20 cellular contexts compared by ENCODE assay signal in genomic region chr11:72989727-72990126, GRCh38.
A peak's percentile ranks its signal among the peaks of the same experiment; 100 is the strongest.
DNase-seq lines count a peak whose midpoint lies in the region; ATAC-seq and TF ChIP-seq lines count a peak whose summit lies in the region.
"Had no signal": no experiment of that assay in that cellular context is flagged by ENCODE, and none has a peak within 500 bp of the region (broad histone marks: within the 10 kb centered on the region; RNA-seq: fewer than 3 reads in every experiment).

No MANE protein-coding gene starts in this region.

- intact Hi-C loops in activated CD8-positive, alpha-beta T cell treated with anti-CD3 and anti-CD28 coated beads for 36 hours (cut with micrococcal nuclease), result no loop called here
- intact Hi-C loops in heart right ventricle (cut with DNase I), result no loop called here

- H3K27ac ChIP-seq in OCI-LY3 (ENCODE audit: low read length) (peak overlapping the region; percentile 24; the same call in 1 of the 2 replicates), heart right ventricle (peak overlapping the region in 5 of 10 donors; percentile 0 to 65 (median 51))
- H3K27ac ChIP-seq: esophagus squamous epithelium, parathyroid adenoma, SJSA1 had no signal

- peaks cover 3% of the 10 kb centered on the region for H3K4me1 Mint-ChIP-seq in activated CD8-positive, alpha-beta T cell treated with anti-CD3 and anti-CD28 coated beads, Interleukin-2, amount 10 ng/mL, durations not matched to agents 7 days and 5 days (ENCODE audit: low read depth)
- H3K4me1 Mint-ChIP-seq in activated CD8-positive, alpha-beta T cell treated with anti-CD3 and anti-CD28 coated beads for 36 hours (ENCODE audit: low read depth), result peaks cover 3% of the 10 kb centered on the region
- H3K4me1 Mint-ChIP-seq in stimulated activated naive B cell treated with anti-CD40 and anti-IgM and Interleukin-4, amounts not matched to agents 10 μg/mL and 1 μg/mL and 100 μg/mL, for 72 hours, result peaks cover 34 to 65% of the 10 kb centered on the region in 2 donors
- H3K4me1 Mint-ChIP-seq in chondrocyte (ENCODE audit: low read depth), result peaks cover 25% of the 10 kb centered on the region
- H3K4me1 Mint-ChIP-seq: activated naive CD4-positive, alpha-beta T cell treated with anti-CD3 and anti-CD28 coated beads, Interleukin-2, amount 10 ng/mL, durations not matched to agents 7 days and 5 days had no signal

- DNase-seq in activated CD8-positive, alpha-beta T cell treated with anti-CD3 and anti-CD28 coated beads, Interleukin-2, amount 10 ng/mL, durations not matched to agents 7 days and 5 days, result no peak
- DNase-seq in activated CD8-positive, alpha-beta T cell treated with anti-CD3 and anti-CD28 coated beads for 36 hours, result no peak
- DNase-seq in heart right ventricle, result peak in 1 of 2 donors; percentile 21
- no peak for DNase-seq in stimulated activated naive B cell treated with anti-CD40 and anti-IgM and Interleukin-4, amounts not matched to agents 10 μg/mL and 1 μg/mL and 100 μg/mL, for 72 hours
- no peak for DNase-seq in DMS153 (lab: John Stamatoyannopoulos, UW)
- no peak for DNase-seq in chondrocyte (ENCODE audit: low spot score)
- DNase-seq in HPDE6-E6E7 (ENCODE audit: extremely low spot score), result no peak
- DNase-seq: 8988T; activated CD4-positive, alpha-beta T cell treated with anti-CD3 and anti-CD28 coated beads, Interleukin-2, amount 50 U/mL, for 1 hour; activated naive CD4-positive, alpha-beta T cell treated with anti-CD3 and anti-CD28 coated beads, Interleukin-2, amount 10 ng/mL, durations not matched to agents 7 days and 5 days; CD4-positive, alpha-beta T cell; DND-41; esophagus squamous epithelium; stimulated activated CD4-positive, alpha-beta T cell treated with anti-CD3 and anti-CD28 coated beads, Interleukin-12 subunit alpha, Interleukin-12 subunit beta, amount 100 ng/mL, for 4 hours; T1000 had no signal

- no peak overlapping the region for H3K4me2 ChIP-seq in OCI-LY3 (ENCODE audit: low read length)

- H4K20me1 ChIP-seq in OCI-LY3 (ENCODE audit: insufficient read depth, low read length), result peaks cover 54% of the 10 kb centered on the region

- CTCF ChIA-PET in activated CD8-positive, alpha-beta T cell treated with anti-CD3 and anti-CD28 coated beads, Interleukin-2, amount 10 ng/mL, durations not matched to agents 7 days and 5 days (lab: Charles Lee), result no interaction called here
- CTCF ChIA-PET in activated CD8-positive, alpha-beta T cell treated with anti-CD3 and anti-CD28 coated beads for 36 hours (lab: Charles Lee), result no interaction called here

- POLR2A ChIA-PET in activated CD8-positive, alpha-beta T cell treated with anti-CD3 and anti-CD28 coated beads, Interleukin-2, amount 10 ng/mL, durations not matched to agents 7 days and 5 days (lab: Charles Lee), result no interaction called here
- POLR2A ChIA-PET in activated CD8-positive, alpha-beta T cell treated with anti-CD3 and anti-CD28 coated beads for 36 hours (lab: Charles Lee), result no interaction called here

- peaks cover 68% of the 10 kb centered on the region for H3K79me2 ChIP-seq in OCI-LY3 (ENCODE audit: low read length)
- H3K79me2 ChIP-seq: parathyroid adenoma had no signal

- H3K27ac Mint-ChIP-seq in activated CD8-positive, alpha-beta T cell treated with anti-CD3 and anti-CD28 coated beads, Interleukin-2, amount 10 ng/mL, durations not matched to agents 7 days and 5 days, result peak overlapping the region; percentile 23
- no peak overlapping the region for H3K27ac Mint-ChIP-seq in activated CD8-positive, alpha-beta T cell treated with anti-CD3 and anti-CD28 coated beads for 36 hours
- peak overlapping the region; percentile 84 for H3K27ac Mint-ChIP-seq in stimulated activated naive B cell treated with anti-CD40 and anti-IgM and Interleukin-4, amounts not matched to agents 10 μg/mL and 1 μg/mL and 100 μg/mL, for 72 hours
- H3K27ac Mint-ChIP-seq in chondrocyte (ENCODE audit: unreplicated experiment), result no peak overlapping the region
- H3K27ac Mint-ChIP-seq: activated naive CD4-positive, alpha-beta T cell treated with anti-CD3 and anti-CD28 coated beads, Interleukin-2, amount 10 ng/mL, durations not matched to agents 7 days and 5 days; CD4-positive, alpha-beta T cell; stimulated activated naive CD8-positive, alpha-beta T cell treated with anti-CD3 and anti-CD28 coated beads, Interleukin-15, Interleukin-2, amounts not matched to agents 100 ng/mL and 50 ng/mL, for 24 hours had no signal

- H3K27me3 Mint-ChIP-seq in activated CD8-positive, alpha-beta T cell treated with anti-CD3 and anti-CD28 coated beads, Interleukin-2, amount 10 ng/mL, durations not matched to agents 7 days and 5 days (ENCODE audit: low read depth), result no peaks in the 10 kb centered on the region
- H3K27me3 Mint-ChIP-seq in activated CD8-positive, alpha-beta T cell treated with anti-CD3 and anti-CD28 coated beads for 36 hours, result no peaks in the 10 kb centered on the region
- no peaks in the 10 kb centered on the region for H3K27me3 Mint-ChIP-seq in stimulated activated naive B cell treated with anti-CD40 and anti-IgM and Interleukin-4, amounts not matched to agents 10 μg/mL and 1 μg/mL and 100 μg/mL, for 72 hours
- no peaks in the 10 kb centered on the region for H3K27me3 Mint-ChIP-seq in chondrocyte (ENCODE audit: low read depth)
- H3K27me3 Mint-ChIP-seq: activated naive CD4-positive, alpha-beta T cell treated with anti-CD3 and anti-CD28 coated beads, Interleukin-2, amount 10 ng/mL, durations not matched to agents 7 days and 5 days; brain; CD4-positive, alpha-beta T cell; stimulated activated naive CD8-positive, alpha-beta T cell treated with anti-CD3 and anti-CD28 coated beads, Interleukin-15, Interleukin-2, amounts not matched to agents 100 ng/mL and 50 ng/mL, for 24 hours had no signal

- no peak overlapping the region for H3K4me3 Mint-ChIP-seq in activated CD8-positive, alpha-beta T cell treated with anti-CD3 and anti-CD28 coated beads, Interleukin-2, amount 10 ng/mL, durations not matched to agents 7 days and 5 days
- H3K4me3 Mint-ChIP-seq in activated CD8-positive, alpha-beta T cell treated with anti-CD3 and anti-CD28 coated beads for 36 hours, result no peak overlapping the region
- H3K4me3 Mint-ChIP-seq in stimulated activated naive B cell treated with anti-CD40 and anti-IgM and Interleukin-4, amounts not matched to agents 10 μg/mL and 1 μg/mL and 100 μg/mL, for 72 hours, result no peak overlapping the region
- H3K4me3 Mint-ChIP-seq in chondrocyte (ENCODE audit: unreplicated experiment), result no peak overlapping the region
- H3K4me3 Mint-ChIP-seq: activated naive CD4-positive, alpha-beta T cell treated with anti-CD3 and anti-CD28 coated beads, Interleukin-2, amount 10 ng/mL, durations not matched to agents 7 days and 5 days; CD4-positive, alpha-beta T cell; stimulated activated naive CD8-positive, alpha-beta T cell treated with anti-CD3 and anti-CD28 coated beads, Interleukin-15, Interleukin-2, amounts not matched to agents 100 ng/mL and 50 ng/mL, for 24 hours had no signal

- ATAC-seq in activated CD8-positive, alpha-beta T cell treated with anti-CD3 and anti-CD28 coated beads, Interleukin-2, amount 10 ng/mL, durations not matched to agents 7 days and 5 days, result no peak
- no peak for ATAC-seq in activated CD8-positive, alpha-beta T cell treated with anti-CD3 and anti-CD28 coated beads for 36 hours
- peak; percentile 33 to 92 (median 82) for ATAC-seq in heart right ventricle
- ATAC-seq in stimulated activated naive B cell treated with anti-CD40 and anti-IgM and Interleukin-4, amounts not matched to agents 10 μg/mL and 1 μg/mL and 100 μg/mL, for 72 hours (replicated peaks), result no peak

- H3K9me3 ChIP-seq in OCI-LY3 (ENCODE audit: insufficient read depth, low read length) (no peaks in the 10 kb centered on the region), heart right ventricle (peaks cover 0 to 2% (median 0%) of the 10 kb centered on the region in 11 donors)
- H3K9me3 ChIP-seq: esophagus squamous epithelium, SJSA1 had no signal

- H3K36me3 ChIP-seq in OCI-LY3 (replicated peaks; ENCODE audit: low read depth, low read length) (peaks cover 47% of the 10 kb centered on the region), heart right ventricle (peaks cover 0 to 36% (median 9%) of the 10 kb centered on the region in 9 donors)
- H3K36me3 ChIP-seq: SJSA1 had no signal

- H3K27me3 ChIP-seq in OCI-LY3 (ENCODE audit: low read depth, low read length), result no peaks in the 10 kb centered on the region
- H3K27me3 ChIP-seq in heart right ventricle, result no peaks in the 10 kb centered on the region
- H3K27me3 ChIP-seq: esophagus squamous epithelium, SJSA1 had no signal

- no peak overlapping the region for H2AFZ ChIP-seq in OCI-LY3 (ENCODE audit: low read depth, low read length)
- H2AFZ ChIP-seq: parathyroid adenoma had no signal

- no peaks in the 10 kb centered on the region for H3K9me3 Mint-ChIP-seq in activated CD8-positive, alpha-beta T cell treated with anti-CD3 and anti-CD28 coated beads, Interleukin-2, amount 10 ng/mL, durations not matched to agents 7 days and 5 days (ENCODE audit: insufficient read depth)
- H3K9me3 Mint-ChIP-seq in activated CD8-positive, alpha-beta T cell treated with anti-CD3 and anti-CD28 coated beads for 36 hours, result no peaks in the 10 kb centered on the region
- no peaks in the 10 kb centered on the region for H3K9me3 Mint-ChIP-seq in stimulated activated naive B cell treated with anti-CD40 and anti-IgM and Interleukin-4, amounts not matched to agents 10 μg/mL and 1 μg/mL and 100 μg/mL, for 72 hours
- no peaks in the 10 kb centered on the region for H3K9me3 Mint-ChIP-seq in chondrocyte (ENCODE audit: low read depth)
- H3K9me3 Mint-ChIP-seq: activated naive CD4-positive, alpha-beta T cell treated with anti-CD3 and anti-CD28 coated beads, Interleukin-2, amount 10 ng/mL, durations not matched to agents 7 days and 5 days; CD4-positive, alpha-beta T cell; stimulated activated naive CD8-positive, alpha-beta T cell treated with anti-CD3 and anti-CD28 coated beads, Interleukin-15, Interleukin-2, amounts not matched to agents 100 ng/mL and 50 ng/mL, for 24 hours had no signal

- peaks cover 29% of the 10 kb centered on the region for H3K36me3 Mint-ChIP-seq in activated CD8-positive, alpha-beta T cell treated with anti-CD3 and anti-CD28 coated beads, Interleukin-2, amount 10 ng/mL, durations not matched to agents 7 days and 5 days (ENCODE audit: low read depth)
- H3K36me3 Mint-ChIP-seq in activated CD8-positive, alpha-beta T cell treated with anti-CD3 and anti-CD28 coated beads for 36 hours (ENCODE audit: low read depth), result peaks cover 14% of the 10 kb centered on the region
- peaks cover 32 to 60% of the 10 kb centered on the region in 2 donors for H3K36me3 Mint-ChIP-seq in stimulated activated naive B cell treated with anti-CD40 and anti-IgM and Interleukin-4, amounts not matched to agents 10 μg/mL and 1 μg/mL and 100 μg/mL, for 72 hours
- peaks cover 15% of the 10 kb centered on the region for H3K36me3 Mint-ChIP-seq in chondrocyte (ENCODE audit: low read depth)

- no peak for TF ChIP-seq CTCF in activated CD8-positive, alpha-beta T cell treated with anti-CD3 and anti-CD28 coated beads for 36 hours (IDR thresholded peaks at IDR 0.05)
- no peak for TF ChIP-seq CTCF in OCI-LY3 (IDR thresholded peaks at IDR 0.05; ENCODE audit: low read depth, low read length)
- no peak for TF ChIP-seq CTCF in heart right ventricle (IDR thresholded peaks at IDR 0.05)
- TF ChIP-seq CTCF in chondrocyte (IDR thresholded peaks at IDR 0.05), result no peak

- H3K4me3 ChIP-seq in OCI-LY3 (ENCODE audit: low read length), result no peak overlapping the region
- no peak overlapping the region for H3K4me3 ChIP-seq in heart right ventricle
- H3K4me3 ChIP-seq: esophagus squamous epithelium, SJSA1 had no signal

- H3K9ac ChIP-seq in OCI-LY3 (ENCODE audit: low read length), result no peak overlapping the region
- H3K9ac ChIP-seq: parathyroid adenoma had no signal

- H3K4me1 ChIP-seq in OCI-LY3 (ENCODE audit: low read length) (peaks cover 17% of the 10 kb centered on the region), heart right ventricle (peaks cover under 1 to 42% (median 28%) of the 10 kb centered on the region in 9 donors)
- H3K4me1 ChIP-seq: esophagus squamous epithelium, parathyroid adenoma, SJSA1 had no signal

- 0 to 52% methylated on average over 1 of the region's 1 CpG for WGBS in heart right ventricle, 2 donors

Comparison
In these comparisons a context has a peak if more than half of its experiments do, and no peak if none do; other contexts are left out.
1. H3K27ac Mint-ChIP-seq: peak in activated CD8-positive, alpha-beta T cell treated with anti-CD3 and anti-CD28 coated beads, Interleukin-2, amount 10 ng/mL, durations not matched to agents 7 days and 5 days (single experiment) and stimulated activated naive B cell treated with anti-CD40 and anti-IgM and Interleukin-4, amounts not matched to agents 10 μg/mL and 1 μg/mL and 100 μg/mL, for 72 hours (single experiment); none in activated CD8-positive, alpha-beta T cell treated with anti-CD3 and anti-CD28 coated beads for 36 hours (single experiment) and chondrocyte (single experiment).
2. ATAC-seq: peak in heart right ventricle (8 of 8); none in activated CD8-positive, alpha-beta T cell treated with anti-CD3 and anti-CD28 coated beads, Interleukin-2, amount 10 ng/mL, durations not matched to agents 7 days and 5 days (single experiment), activated CD8-positive, alpha-beta T cell treated with anti-CD3 and anti-CD28 coated beads for 36 hours (single experiment) and stimulated activated naive B cell treated with anti-CD40 and anti-IgM and Interleukin-4, amounts not matched to agents 10 μg/mL and 1 μg/mL and 100 μg/mL, for 72 hours (0 of 2).